1 cellular context compared by ENCODE assay signal in genomic region chr5:33997331-33997983, GRCh38.
TF ChIP-seq lines count a peak whose summit lies in the region.

No MANE protein-coding gene starts in this region.

TF ChIP-seq in HepG2, 621 proteins besides CTCF, POLR2A, EP300 and RAD21 (continued from another document):
- TF ChIP-seq HBP1 (CRISPR knock-in tag; IDR thresholded peaks at IDR 0.05; ENCODE audit: low read depth) = no peak
- no peak for TF ChIP-seq RXRB (CRISPR knock-in tag; IDR thresholded peaks at IDR 0.05; ENCODE audit: borderline replicate concordance)
- TF ChIP-seq AKAP8 (CRISPR knock-in tag; IDR thresholded peaks at IDR 0.05) = no peak
- TF ChIP-seq ZNF17 (CRISPR knock-in tag; IDR thresholded peaks at IDR 0.05) = no peak
- no peak for TF ChIP-seq SIX1 (CRISPR knock-in tag; IDR thresholded peaks at IDR 0.05; ENCODE audit: borderline replicate concordance)
- peak; percentile 73; the same call in 1 of the 2 replicates for TF ChIP-seq SMC3 (IDR thresholded peaks at IDR 0.05; ENCODE audit: low read length)
- 0 out of 2 replicates have a peak, but pooled peaks have one; percentile 21 for TF ChIP-seq ELF1 (CRISPR knock-in tag; IDR thresholded peaks at IDR 0.05)
- TF ChIP-seq MED1 (CRISPR knock-in tag; IDR thresholded peaks at IDR 0.05) = 0 out of 2 replicates have a peak, but pooled peaks have one; percentile 6
- TF ChIP-seq ZNF513 (CRISPR knock-in tag; conservative IDR thresholded peaks at IDR 0.05) = no peak
- TF ChIP-seq STAG1 (CRISPR knock-in tag; IDR thresholded peaks at IDR 0.05) = peak; percentile 67
- no peak for TF ChIP-seq ZNF430 (CRISPR knock-in tag; IDR thresholded peaks at IDR 0.05)
- no peak for TF ChIP-seq HNF1B (CRISPR knock-in tag; IDR thresholded peaks at IDR 0.05)
- TF ChIP-seq ELF3 (CRISPR knock-in tag; IDR thresholded peaks at IDR 0.05) = 0 out of 2 replicates have a peak, but pooled peaks have one; percentile 28
- no peak for TF ChIP-seq TFDP1 (CRISPR knock-in tag; IDR thresholded peaks at IDR 0.05; ENCODE audit: borderline replicate concordance)
- TF ChIP-seq ZNF83 (CRISPR knock-in tag; IDR thresholded peaks at IDR 0.05; ENCODE audit: borderline replicate concordance) = no peak
- no peak for TF ChIP-seq BRCA1 (CRISPR knock-in tag; IDR thresholded peaks at IDR 0.05)
- peak; percentile 25; the same call in 1 of the 2 replicates for TF ChIP-seq SALL1 (CRISPR knock-in tag; IDR thresholded peaks at IDR 0.05)
- 0 out of 2 replicates have a peak, but pooled peaks have one; percentile 21 for TF ChIP-seq GATAD2A (CRISPR knock-in tag; IDR thresholded peaks at IDR 0.05)
- TF ChIP-seq ZNF282 (IDR thresholded peaks at IDR 0.05; ENCODE audit: partially characterized antibody) = no peak
- TF ChIP-seq KLF12 (CRISPR knock-in tag; IDR thresholded peaks at IDR 0.05; ENCODE audit: borderline replicate concordance) = no peak
- no peak for TF ChIP-seq PLSCR1 (CRISPR knock-in tag; IDR thresholded peaks at IDR 0.05; ENCODE audit: borderline replicate concordance)
- TF ChIP-seq ZNF460 (CRISPR knock-in tag; IDR thresholded peaks at IDR 0.05; ENCODE audit: borderline replicate concordance) = no peak
